In the genomic region with DNA sequence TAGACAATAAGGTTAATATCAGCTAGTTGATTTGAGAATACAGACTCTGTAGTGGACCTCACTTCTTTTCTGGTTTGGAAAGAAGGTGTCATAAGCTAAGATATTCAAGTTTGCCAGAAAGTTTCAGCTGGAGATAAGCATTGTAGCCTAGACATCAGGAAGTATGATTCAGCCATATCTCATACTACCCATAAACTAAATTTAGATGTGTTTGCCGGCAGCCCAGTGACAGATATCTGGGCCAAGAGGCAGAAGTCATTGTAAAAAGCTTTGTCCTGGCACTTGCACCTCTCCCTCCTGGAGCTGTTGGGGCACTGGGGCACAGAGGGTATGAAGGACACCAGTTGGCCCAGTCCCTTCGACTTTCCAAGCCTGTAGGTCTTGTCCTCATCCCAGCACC, we compare ENCODE assay signal across 12 cellular contexts.
DNase-seq lines count a peak whose midpoint lies in the region; ATAC-seq and TF ChIP-seq lines count a peak whose summit lies in the region.
"Had no signal": no experiment of that assay in that cellular context is flagged by ENCODE, and none has a peak within 500 bp of the region (broad histone marks: within the 10 kb centered on the region; RNA-seq: fewer than 3 reads in every experiment).

No MANE protein-coding gene starts in this region.

- no peak overlapping the region for H3K27ac ChIP-seq in SK-N-SH (ENCODE audit: low read depth in 2 of 2, low read length in 1 of 2)
- H3K27ac ChIP-seq in thoracic aorta = peak overlapping the region; percentile 14 to 30

- no peaks in the 10 kb centered on the region for H3K79me2 ChIP-seq in SK-N-SH (ENCODE audit: insufficient read depth)

- CTCF ChIA-PET in SK-N-SH (lab: Yijun Ruan, JAX) = no interaction called here
- CTCF ChIA-PET in HEK293T (lab: Yijun Ruan, JAX) = no interaction called here

- WGBS in SK-N-SH (ENCODE audit: low lambda C conversion rate) = 6% methylated on average over 2 of the region's 2 CpGs

- intact Hi-C loops in Right ventricle myocardium inferior (cut with DNase I) = no loop called here
- intact Hi-C loops in cardiac septum (cut with DNase I) = loop anchor here (1.0 to 2.0 kb wide), 2 partner anchors 127 to 340 kb away; no protein-coding TSS in a partner anchor

- H3K27me3 ChIP-seq in SK-N-SH (ENCODE audit: insufficient read depth) (no peaks in the 10 kb centered on the region), thoracic aorta (replicated peaks; ENCODE audit: insufficient read depth) (no peaks in the 10 kb centered on the region)

- no peaks in the 10 kb centered on the region for H4K20me1 ChIP-seq in SK-N-SH (ENCODE audit: insufficient read depth)

- H3K4me1 ChIP-seq in SK-N-SH (ENCODE audit: control insufficient read depth in 1 of 2, insufficient read depth in 2 of 2, low read depth in 1 of 2, low read length in 1 of 2) (no peaks in the 10 kb centered on the region), thoracic aorta (ENCODE audit: control insufficient read depth in 1 of 2, low read depth in 2 of 2) (peaks cover 8 to 35% of the 10 kb centered on the region in 2 donors)

- ATAC-seq in Right ventricle myocardium inferior (peak; percentile 86), thoracic aorta (ENCODE audit: insufficient number of reproducible peaks, low FRiP score, low read depth) (peak; percentile 64), HG03378 (IDR thresholded peaks at IDR 0.05; ENCODE audit: unreplicated experiment) (no peak)

- H3K9me3 ChIP-seq in SK-N-SH (no peaks in the 10 kb centered on the region), thoracic aorta (no peaks in the 10 kb centered on the region)

- no peak for DNase-seq in Right ventricle myocardium inferior (ENCODE audit: missing footprints)
- DNase-seq in cardiac septum (ENCODE audit: low spot score) = no peak
- DNase-seq in SK-N-SH = no peak
- peak; percentile 69 to 83 for DNase-seq in foreskin fibroblast
- DNase-seq in thoracic aorta (ENCODE audit: low spot score) = no peak
- no peak for DNase-seq in midbrain (lab: John Stamatoyannopoulos, UW)
- DNase-seq in HEK293T (ENCODE audit: extremely low spot score) = no peak
- DNase-seq: CD4-positive, CD25-positive, alpha-beta regulatory T cell; hypothalamus; NCI-H2081 treated with DMSO at 0.1 percent for 48 hours; T-helper 9 cell had no signal

- H3K4me3 ChIP-seq in SK-N-SH (ENCODE audit: low read depth in 2 of 2, low read length in 1 of 2) (no peak overlapping the region), foreskin fibroblast (ENCODE audit: low read depth in 1 of 2, low read length in 2 of 2) (no peak overlapping the region), thoracic aorta (no peak overlapping the region)

- H3K9ac ChIP-seq in SK-N-SH = no peak overlapping the region

- TF ChIP-seq RAD21 in SK-N-SH (IDR thresholded peaks at IDR 0.05; ENCODE audit: low read length) = no peak

- H3K9me2 ChIP-seq in SK-N-SH = no peaks in the 10 kb centered on the region

- TF ChIP-seq EP300 in SK-N-SH (IDR thresholded peaks at IDR 0.05; ENCODE audit: borderline replicate concordance in 1 of 2, low read depth in 1 of 2, low read length in 1 of 2) = no peak

- no peaks in the 10 kb centered on the region for H3K36me3 ChIP-seq in SK-N-SH (replicated peaks in 1 of 2; ENCODE audit: control insufficient read depth in 1 of 2, insufficient read depth in 2 of 2, low read length in 1 of 2)
- H3K36me3 ChIP-seq in thoracic aorta = peaks cover 16% of the 10 kb centered on the region

- no peak overlapping the region for H2AFZ ChIP-seq in SK-N-SH (ENCODE audit: low read depth)

- POLR2A ChIA-PET in SK-N-SH (lab: Yijun Ruan, JAX) = no interaction called here
- POLR2A ChIA-PET in HEK293T (lab: Yijun Ruan, JAX) = no interaction called here

- H3F3A ChIP-seq in SK-N-SH (replicated peaks; ENCODE audit: insufficient read depth) = peaks cover 5% of the 10 kb centered on the region

- no peak for TF ChIP-seq CTCF in SK-N-SH (IDR thresholded peaks at IDR 0.05)
- TF ChIP-seq CTCF in foreskin fibroblast (IDR thresholded peaks at IDR 0.05; ENCODE audit: low read depth, low read length) = no peak
- no peak for TF ChIP-seq CTCF in thoracic aorta (IDR thresholded peaks at IDR 0.05)

- H3K4me2 ChIP-seq in SK-N-SH = no peak overlapping the region

TF ChIP-seq in SK-N-SH, 30 proteins besides CTCF, POLR2A, EP300 and RAD21:
- TF ChIP-seq MEF2A (IDR thresholded peaks at IDR 0.05; ENCODE audit: borderline replicate concordance, low read depth) (peak; percentile 45; the same call in 1 of the 2 replicates), CHD2 (IDR thresholded peaks at IDR 0.05; ENCODE audit: low read length, partially characterized antibody) (no peak)

TF ChIP-seq in HEK293T, 16 proteins besides CTCF, POLR2A, EP300 and RAD21:
- TF ChIP-seq CTBP1 (IDR thresholded peaks at IDR 0.05; ENCODE audit: borderline replicate concordance) (no peak), ARNT (IDR thresholded peaks at IDR 0.05) (no peak), SUZ12 (IDR thresholded peaks at IDR 0.05) (no peak), TARDBP (IDR thresholded peaks at IDR 0.05) (no peak), FOXM1 (IDR thresholded peaks at IDR 0.05; ENCODE audit: borderline replicate concordance) (no peak), NFRKB (IDR thresholded peaks at IDR 0.05) (no peak), LEF1 (IDR thresholded peaks at IDR 0.05; ENCODE audit: borderline replicate concordance) (no peak), L3MBTL2 (conservative IDR thresholded peaks at IDR 0.05) (no peak), HDGF (IDR thresholded peaks at IDR 0.05; ENCODE audit: borderline replicate concordance) (no peak), ZNF384 (IDR thresholded peaks at IDR 0.05) (no peak)

Comparison
In these comparisons a context has a peak if more than half of its experiments do, and no peak if none do; other contexts are left out.
1. DNase-seq: peak in foreskin fibroblast (2 of 2); none in Right ventricle myocardium inferior (single experiment), cardiac septum (single experiment), SK-N-SH (single experiment), thoracic aorta (single experiment), midbrain (single experiment) and HEK293T (single experiment).
2. H3K27ac ChIP-seq: peak in thoracic aorta (2 of 2); none in SK-N-SH (0 of 2).